ENCODE assay signal across 23 cellular contexts in the genomic region with DNA sequence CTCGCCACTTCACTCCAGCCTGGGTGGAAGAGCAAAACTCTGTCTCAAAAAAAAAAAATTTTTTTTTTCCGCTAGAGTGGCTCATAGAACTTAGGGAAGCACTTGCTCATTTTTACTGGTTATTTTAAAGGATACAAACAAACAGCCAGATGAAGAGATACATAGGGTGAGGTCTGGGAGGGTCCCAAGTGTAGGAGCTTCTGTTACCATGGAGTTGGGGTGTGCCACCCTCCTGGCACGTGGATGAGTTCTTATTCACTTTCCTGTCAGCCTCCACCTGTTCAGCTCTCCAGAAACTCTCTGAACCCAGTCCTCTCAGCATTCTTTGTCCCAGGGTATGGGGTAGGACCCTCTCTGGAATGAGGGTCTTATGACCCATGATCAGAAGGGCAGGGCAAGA.
"Had no signal": no experiment of that assay in that cellular context is flagged by ENCODE, and none has a peak within 500 bp of the region (broad histone marks: within the 10 kb centered on the region; RNA-seq: fewer than 3 reads in every experiment).

No MANE protein-coding gene starts in this region.

- DNase-seq: activated CD4-positive, alpha-beta T cell treated with anti-CD3 and anti-CD28 coated beads for 36 hours; activated CD4-positive, CD25-positive, alpha-beta regulatory T cell; activated CD8-positive, alpha-beta memory T cell treated with anti-CD3 and anti-CD28 coated beads, Interleukin-2, amount 10 ng/mL, durations not matched to agents 7 days and 5 days; activated CD8-positive, alpha-beta T cell treated with anti-CD3 and anti-CD28 coated beads, Interleukin-2, amount 10 ng/mL, durations not matched to agents 7 days and 5 days; activated effector memory CD4-positive, alpha-beta T cell treated with Interleukin-2 at 50 U/mL for 16 hours; activated naive CD4-positive, alpha-beta T cell treated with anti-CD3 and anti-CD28 coated beads for 36 hours; activated naive CD8-positive, alpha-beta T cell treated with anti-CD3 and anti-CD28 coated beads, Interleukin-2, amount 10 ng/mL, durations not matched to agents 7 days and 5 days; brain microvascular endothelial cell; effector CD4-positive, alpha-beta T cell; esophagus squamous epithelium; foreskin melanocyte; left ventricle myocardium inferior; nephron progenitor cell; nucleus accumbens; spleen; stimulated activated naive CD4-positive, alpha-beta T cell treated with Interleukin-2 at 50 U/mL for 16 hours; T-cell; testis; trophoblast cell had no signal

- H3K9ac ChIP-seq: parathyroid adenoma had no signal

- H3K9me3 ChIP-seq: esophagus squamous epithelium, left ventricle myocardium inferior, mucosa of descending colon, right atrium auricular region, spleen, testis had no signal

- H3K27me3 ChIP-seq: brain microvascular endothelial cell, esophagus squamous epithelium, right atrium auricular region, spleen, testis had no signal

- H3K4me3 ChIP-seq: esophagus squamous epithelium, left ventricle myocardium inferior, lung, mucosa of descending colon, right atrium auricular region, spleen, testis had no signal

- H3K36me3 ChIP-seq: brain microvascular endothelial cell, esophagus squamous epithelium, left ventricle myocardium inferior, right atrium auricular region, spleen had no signal

- H3K27ac ChIP-seq: brain microvascular endothelial cell, esophagus squamous epithelium, left ventricle myocardium inferior, parathyroid adenoma, right atrium auricular region had no signal
